ENCODE assay signal across 20 cellular contexts in the genomic region with DNA sequence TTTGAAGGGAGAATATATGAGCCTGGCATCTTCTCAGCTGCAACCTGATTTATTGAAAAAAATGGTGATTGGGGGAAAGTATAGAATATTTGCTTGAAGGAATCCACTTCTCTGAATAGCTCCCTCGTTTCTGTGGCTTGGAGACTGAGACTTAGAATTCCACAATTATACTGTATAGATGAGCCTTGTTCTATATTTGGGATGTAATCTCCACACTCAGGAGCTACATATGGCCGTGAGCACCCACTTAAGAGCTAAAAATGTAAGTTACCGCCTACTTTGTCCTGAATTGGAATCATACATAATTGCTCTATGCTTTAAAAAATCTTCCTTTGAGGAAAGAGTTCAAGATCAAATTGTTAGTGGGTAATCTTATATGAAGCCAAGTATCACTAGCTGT.
DNase-seq lines count a peak whose midpoint lies in the region; ATAC-seq and TF ChIP-seq lines count a peak whose summit lies in the region.
"Had no signal": no experiment of that assay in that cellular context is flagged by ENCODE, and none has a peak within 500 bp of the region (broad histone marks: within the 10 kb centered on the region; RNA-seq: fewer than 3 reads in every experiment).

No MANE protein-coding gene starts in this region.

- H3K36me3 Mint-ChIP-seq in activated CD8-positive, alpha-beta T cell treated with anti-CD3 and anti-CD28 coated beads for 36 hours (ENCODE audit: low read depth) = no peaks in the 10 kb centered on the region
- H3K36me3 Mint-ChIP-seq in activated CD8-positive, alpha-beta T cell treated with anti-CD3 and anti-CD28 coated beads, Interleukin-2, amount 10 ng/mL, durations not matched to agents 7 days and 5 days (ENCODE audit: low read depth) = no peaks in the 10 kb centered on the region
- H3K36me3 Mint-ChIP-seq in HFFc6 (ENCODE audit: low read depth) = no peaks in the 10 kb centered on the region

- POLR2A ChIA-PET in activated CD8-positive, alpha-beta T cell treated with anti-CD3 and anti-CD28 coated beads for 36 hours (lab: Charles Lee) = no interaction called here
- POLR2A ChIA-PET in activated CD8-positive, alpha-beta T cell treated with anti-CD3 and anti-CD28 coated beads, Interleukin-2, amount 10 ng/mL, durations not matched to agents 7 days and 5 days (lab: Charles Lee) = no interaction called here

- H3K4me2 ChIP-seq in DND-41 (ENCODE audit: insufficient read depth, low read length) = peak overlapping the region; percentile 49

- H3K36me3 ChIP-seq in DND-41 (ENCODE audit: insufficient read depth, low read length) (no peaks in the 10 kb centered on the region), thymus (ENCODE audit: control insufficient read depth, insufficient read depth) (no peaks in the 10 kb centered on the region)
- H3K36me3 ChIP-seq: tibial artery had no signal

- H3K9ac ChIP-seq in DND-41 (ENCODE audit: low read depth, low read length) = peak overlapping the region; percentile 44
- H3K9ac ChIP-seq: GM23248 had no signal

- H4K20me1 ChIP-seq in DND-41 (ENCODE audit: insufficient read depth, low read length) = no peaks in the 10 kb centered on the region

- CTCF ChIA-PET in activated CD8-positive, alpha-beta T cell treated with anti-CD3 and anti-CD28 coated beads for 36 hours (lab: Charles Lee) = no interaction called here
- CTCF ChIA-PET in activated CD8-positive, alpha-beta T cell treated with anti-CD3 and anti-CD28 coated beads, Interleukin-2, amount 10 ng/mL, durations not matched to agents 7 days and 5 days (lab: Charles Lee) = interaction anchor here (1.3 to 1.5 kb wide), 2 partner anchors 19 to 22 kb away, joined by 3 read pairs; no protein-coding TSS in a partner anchor

- peaks cover 21% of the 10 kb centered on the region for H3K79me2 ChIP-seq in DND-41 (ENCODE audit: insufficient read depth, low read length)

- H3K27me3 Mint-ChIP-seq in activated CD8-positive, alpha-beta T cell treated with anti-CD3 and anti-CD28 coated beads for 36 hours = no peaks in the 10 kb centered on the region
- H3K27me3 Mint-ChIP-seq in activated CD8-positive, alpha-beta T cell treated with anti-CD3 and anti-CD28 coated beads, Interleukin-2, amount 10 ng/mL, durations not matched to agents 7 days and 5 days (ENCODE audit: low read depth) = no peaks in the 10 kb centered on the region
- no peaks in the 10 kb centered on the region; the same call in 1 of the 2 replicates for H3K27me3 Mint-ChIP-seq in HFFc6 (ENCODE audit: insufficient read depth)
- H3K27me3 Mint-ChIP-seq: stimulated activated naive CD8-positive, alpha-beta T cell treated with anti-CD3 and anti-CD28 coated beads, Interleukin-15, amount 100 ng/mL, for 72 hours had no signal

- WGBS in thymus = 84% methylated on average over 3 of the region's 3 CpGs

- peak overlapping the region; percentile 88 for H3K27ac ChIP-seq in DND-41 (ENCODE audit: low read length)
- H3K27ac ChIP-seq in thymus (ENCODE audit: low read depth) = peak overlapping the region; percentile 92
- H3K27ac ChIP-seq: C4-2B, GM23248, tibial artery had no signal

- no peak for DNase-seq in activated CD8-positive, alpha-beta T cell treated with anti-CD3 and anti-CD28 coated beads for 36 hours
- no peak for DNase-seq in activated CD8-positive, alpha-beta T cell treated with anti-CD3 and anti-CD28 coated beads, Interleukin-2, amount 10 ng/mL, durations not matched to agents 7 days and 5 days
- no peak for DNase-seq in DND-41
- DNase-seq in inferior parietal cortex (ENCODE audit: extremely low spot score) = peak; percentile 42
- DNase-seq in HFFc6 = no peak
- DNase-seq: activated gamma-delta T cell treated with Interleukin-2 at 50 U/mL for 16 hours; activated T-cell treated with anti-CD3 and anti-CD28 coated beads, Interleukin-2, amount 50 U/mL, for 1 hour; mesendoderm; NCI-H1048; occipital lobe; small intestine; stimulated activated naive CD8-positive, alpha-beta T cell treated with anti-CD3 and anti-CD28 coated beads, Interleukin-15, amount 100 ng/mL, for 72 hours; T-helper 17 cell; tibial artery had no signal

- no peak for ATAC-seq in activated CD8-positive, alpha-beta T cell treated with anti-CD3 and anti-CD28 coated beads for 36 hours
- ATAC-seq in activated CD8-positive, alpha-beta T cell treated with anti-CD3 and anti-CD28 coated beads, Interleukin-2, amount 10 ng/mL, durations not matched to agents 7 days and 5 days = no peak
- no peak for ATAC-seq in DND-41 (ENCODE audit: insufficient read depth, low read depth)
- ATAC-seq in GM21576 (IDR thresholded peaks at IDR 0.05; ENCODE audit: unreplicated experiment) = no peak
- ATAC-seq: SK-N-SH treated with all-trans-retinoic acid at 6 μM for 48 hours; stimulated activated naive CD8-positive, alpha-beta T cell treated with anti-CD3 and anti-CD28 coated beads, Interleukin-15, amount 100 ng/mL, for 72 hours; T-helper 17 cell had no signal

- TF ChIP-seq CTCF in activated CD8-positive, alpha-beta T cell treated with anti-CD3 and anti-CD28 coated beads for 36 hours (IDR thresholded peaks at IDR 0.05) = no peak
- TF ChIP-seq CTCF in DND-41 (IDR thresholded peaks at IDR 0.05; ENCODE audit: borderline replicate concordance, extremely low read depth, low read length, poor library complexity, severe bottlenecking) (no peak), HFFc6 (IDR thresholded peaks at IDR 0.05) (no peak)

- peak overlapping the region; percentile 70 for H3K27ac Mint-ChIP-seq in activated CD8-positive, alpha-beta T cell treated with anti-CD3 and anti-CD28 coated beads for 36 hours
- H3K27ac Mint-ChIP-seq in activated CD8-positive, alpha-beta T cell treated with anti-CD3 and anti-CD28 coated beads, Interleukin-2, amount 10 ng/mL, durations not matched to agents 7 days and 5 days = no peak overlapping the region
- no peak overlapping the region for H3K27ac Mint-ChIP-seq in HFFc6
- H3K27ac Mint-ChIP-seq: T-helper 17 cell had no signal

- no peak overlapping the region for H3K4me3 Mint-ChIP-seq in activated CD8-positive, alpha-beta T cell treated with anti-CD3 and anti-CD28 coated beads for 36 hours
- no peak overlapping the region for H3K4me3 Mint-ChIP-seq in activated CD8-positive, alpha-beta T cell treated with anti-CD3 and anti-CD28 coated beads, Interleukin-2, amount 10 ng/mL, durations not matched to agents 7 days and 5 days
- H3K4me3 Mint-ChIP-seq in HFFc6 = no peak overlapping the region
- H3K4me3 Mint-ChIP-seq: T-helper 17 cell had no signal

- peaks cover 71% of the 10 kb centered on the region for H3K4me1 ChIP-seq in DND-41 (ENCODE audit: insufficient read depth, low read length)
- H3K4me1 ChIP-seq in thymus (ENCODE audit: control insufficient read depth, insufficient read depth, low read length) = peaks cover 28% of the 10 kb centered on the region

- peaks cover 13% of the 10 kb centered on the region for H3K4me1 Mint-ChIP-seq in activated CD8-positive, alpha-beta T cell treated with anti-CD3 and anti-CD28 coated beads for 36 hours (ENCODE audit: low read depth)
- peaks cover 15% of the 10 kb centered on the region for H3K4me1 Mint-ChIP-seq in activated CD8-positive, alpha-beta T cell treated with anti-CD3 and anti-CD28 coated beads, Interleukin-2, amount 10 ng/mL, durations not matched to agents 7 days and 5 days (ENCODE audit: low read depth)
- H3K4me1 Mint-ChIP-seq in HFFc6 (ENCODE audit: low read depth) = no peaks in the 10 kb centered on the region
- H3K4me1 Mint-ChIP-seq: T-helper 17 cell had no signal

- no peak overlapping the region; a peak in 1 of 4 replicates for H3K4me3 ChIP-seq in DND-41 (ENCODE audit: low read depth in 1 of 2, low read length in 2 of 2)
- H3K4me3 ChIP-seq in thymus (ENCODE audit: low read length) = no peak overlapping the region
- H3K4me3 ChIP-seq: GM12878, GM23248, tibial artery had no signal

- intact Hi-C loops in activated CD8-positive, alpha-beta T cell treated with anti-CD3 and anti-CD28 coated beads for 36 hours (cut with micrococcal nuclease) = no loop called here

- H3K9me3 Mint-ChIP-seq in activated CD8-positive, alpha-beta T cell treated with anti-CD3 and anti-CD28 coated beads for 36 hours = no peaks in the 10 kb centered on the region
- H3K9me3 Mint-ChIP-seq in activated CD8-positive, alpha-beta T cell treated with anti-CD3 and anti-CD28 coated beads, Interleukin-2, amount 10 ng/mL, durations not matched to agents 7 days and 5 days (ENCODE audit: insufficient read depth) = no peaks in the 10 kb centered on the region
- H3K9me3 Mint-ChIP-seq in HFFc6 = no peaks in the 10 kb centered on the region

- H3K27me3 ChIP-seq in DND-41 (ENCODE audit: insufficient read depth, low read length, poor library complexity) (no peaks in the 10 kb centered on the region), thymus (ENCODE audit: control insufficient read depth, insufficient read depth) (no peaks in the 10 kb centered on the region)
- H3K27me3 ChIP-seq: tibial artery had no signal

- no peak overlapping the region for H2AFZ ChIP-seq in DND-41 (ENCODE audit: low read depth, low read length)
- H2AFZ ChIP-seq: GM23248 had no signal

- H3K9me3 ChIP-seq in DND-41 (ENCODE audit: insufficient read depth, low read length, severe bottlenecking) = no peaks in the 10 kb centered on the region
- no peaks in the 10 kb centered on the region for H3K9me3 ChIP-seq in thymus (ENCODE audit: control insufficient read depth)
- H3K9me3 ChIP-seq: tibial artery had no signal
